2 cellular contexts compared by ENCODE assay signal in the genomic region with DNA sequence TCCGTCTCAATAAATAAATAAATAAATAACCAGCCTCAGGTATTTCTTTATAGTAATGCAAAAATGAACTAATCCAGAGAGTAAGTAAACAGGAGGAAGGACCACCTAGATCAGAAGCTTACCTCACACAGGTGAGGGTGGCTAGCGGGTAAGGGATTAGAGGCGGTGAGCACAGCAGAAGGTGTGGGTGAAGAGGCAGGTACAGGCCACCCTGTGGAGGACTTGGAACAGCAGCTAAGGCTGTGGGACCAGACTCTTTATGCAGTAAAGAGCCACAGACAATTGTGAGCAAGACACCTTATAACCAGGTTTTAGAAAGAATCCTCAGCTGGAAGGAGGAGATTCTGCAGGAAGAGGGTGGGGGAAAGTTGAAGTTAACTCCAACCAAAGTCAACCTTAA.
TF ChIP-seq lines count a peak whose summit lies in the region.

No MANE protein-coding gene starts in this region.

TF ChIP-seq in A549, 52 proteins besides CTCF, POLR2A, EP300 and RAD21:
- TF ChIP-seq NPAS2 (CRISPR knock-in tag; IDR thresholded peaks at IDR 0.05; ENCODE audit: borderline replicate concordance) (no peak), MYC (IDR thresholded peaks at IDR 0.05; ENCODE audit: borderline replicate concordance, low read length) (no peak), SREBF2 (IDR thresholded peaks at IDR 0.05) (no peak), ZNF302 (CRISPR knock-in tag; IDR thresholded peaks at IDR 0.05) (no peak), RARB (CRISPR knock-in tag; IDR thresholded peaks at IDR 0.05) (no peak), MAZ (IDR thresholded peaks at IDR 0.05; ENCODE audit: borderline replicate concordance, low read depth, low read length) (no peak), CBX2 (IDR thresholded peaks at IDR 0.05; ENCODE audit: borderline replicate concordance, low read depth) (no peak), TP53 (CRISPR knock-in tag; IDR thresholded peaks at IDR 0.05) (no peak), NR3C1 (IDR thresholded peaks at IDR 0.05) (no peak), HOXB5 (CRISPR knock-in tag; IDR thresholded peaks at IDR 0.05) (no peak), HDAC2 (IDR thresholded peaks at IDR 0.05) (no peak), FOXS1 (CRISPR knock-in tag; IDR thresholded peaks at IDR 0.05) (no peak)
- TF ChIP-seq, protein P1, sequence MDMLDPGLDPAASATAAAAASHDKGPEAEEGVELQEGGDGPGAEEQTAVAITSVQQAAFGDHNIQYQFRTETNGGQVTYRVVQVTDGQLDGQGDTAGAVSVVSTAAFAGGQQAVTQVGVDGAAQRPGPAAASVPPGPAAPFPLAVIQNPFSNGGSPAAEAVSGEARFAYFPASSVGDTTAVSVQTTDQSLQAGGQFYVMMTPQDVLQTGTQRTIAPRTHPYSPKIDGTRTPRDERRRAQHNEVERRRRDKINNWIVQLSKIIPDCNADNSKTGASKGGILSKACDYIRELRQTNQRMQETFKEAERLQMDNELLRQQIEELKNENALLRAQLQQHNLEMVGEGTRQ (IDR thresholded peaks at IDR 0.05) = no peak
- TF ChIP-seq, protein P2, sequence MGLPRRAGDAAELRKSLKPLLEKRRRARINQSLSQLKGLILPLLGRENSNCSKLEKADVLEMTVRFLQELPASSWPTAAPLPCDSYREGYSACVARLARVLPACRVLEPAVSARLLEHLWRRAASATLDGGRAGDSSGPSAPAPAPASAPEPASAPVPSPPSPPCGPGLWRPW (IDR thresholded peaks at IDR 0.05) = no peak
- TF ChIP-seq, protein P3, sequence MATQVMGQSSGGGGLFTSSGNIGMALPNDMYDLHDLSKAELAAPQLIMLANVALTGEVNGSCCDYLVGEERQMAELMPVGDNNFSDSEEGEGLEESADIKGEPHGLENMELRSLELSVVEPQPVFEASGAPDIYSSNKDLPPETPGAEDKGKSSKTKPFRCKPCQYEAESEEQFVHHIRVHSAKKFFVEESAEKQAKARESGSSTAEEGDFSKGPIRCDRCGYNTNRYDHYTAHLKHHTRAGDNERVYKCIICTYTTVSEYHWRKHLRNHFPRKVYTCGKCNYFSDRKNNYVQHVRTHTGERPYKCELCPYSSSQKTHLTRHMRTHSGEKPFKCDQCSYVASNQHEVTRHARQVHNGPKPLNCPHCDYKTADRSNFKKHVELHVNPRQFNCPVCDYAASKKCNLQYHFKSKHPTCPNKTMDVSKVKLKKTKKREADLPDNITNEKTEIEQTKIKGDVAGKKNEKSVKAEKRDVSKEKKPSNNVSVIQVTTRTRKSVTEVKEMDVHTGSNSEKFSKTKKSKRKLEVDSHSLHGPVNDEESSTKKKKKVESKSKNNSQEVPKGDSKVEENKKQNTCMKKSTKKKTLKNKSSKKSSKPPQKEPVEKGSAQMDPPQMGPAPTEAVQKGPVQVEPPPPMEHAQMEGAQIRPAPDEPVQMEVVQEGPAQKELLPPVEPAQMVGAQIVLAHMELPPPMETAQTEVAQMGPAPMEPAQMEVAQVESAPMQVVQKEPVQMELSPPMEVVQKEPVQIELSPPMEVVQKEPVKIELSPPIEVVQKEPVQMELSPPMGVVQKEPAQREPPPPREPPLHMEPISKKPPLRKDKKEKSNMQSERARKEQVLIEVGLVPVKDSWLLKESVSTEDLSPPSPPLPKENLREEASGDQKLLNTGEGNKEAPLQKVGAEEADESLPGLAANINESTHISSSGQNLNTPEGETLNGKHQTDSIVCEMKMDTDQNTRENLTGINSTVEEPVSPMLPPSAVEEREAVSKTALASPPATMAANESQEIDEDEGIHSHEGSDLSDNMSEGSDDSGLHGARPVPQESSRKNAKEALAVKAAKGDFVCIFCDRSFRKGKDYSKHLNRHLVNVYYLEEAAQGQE (IDR thresholded peaks at IDR 0.05) = no peak
- TF ChIP-seq, protein P4, sequence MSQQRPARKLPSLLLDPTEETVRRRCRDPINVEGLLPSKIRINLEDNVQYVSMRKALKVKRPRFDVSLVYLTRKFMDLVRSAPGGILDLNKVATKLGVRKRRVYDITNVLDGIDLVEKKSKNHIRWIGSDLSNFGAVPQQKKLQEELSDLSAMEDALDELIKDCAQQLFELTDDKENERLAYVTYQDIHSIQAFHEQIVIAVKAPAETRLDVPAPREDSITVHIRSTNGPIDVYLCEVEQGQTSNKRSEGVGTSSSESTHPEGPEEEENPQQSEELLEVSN (IDR thresholded peaks at IDR 0.05; ENCODE audit: borderline replicate concordance, low read depth) = no peak
- TF ChIP-seq, protein P5, sequence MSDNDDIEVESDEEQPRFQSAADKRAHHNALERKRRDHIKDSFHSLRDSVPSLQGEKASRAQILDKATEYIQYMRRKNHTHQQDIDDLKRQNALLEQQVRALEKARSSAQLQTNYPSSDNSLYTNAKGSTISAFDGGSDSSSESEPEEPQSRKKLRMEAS (IDR thresholded peaks at IDR 0.05) = no peak
- TF ChIP-seq, protein P6, sequence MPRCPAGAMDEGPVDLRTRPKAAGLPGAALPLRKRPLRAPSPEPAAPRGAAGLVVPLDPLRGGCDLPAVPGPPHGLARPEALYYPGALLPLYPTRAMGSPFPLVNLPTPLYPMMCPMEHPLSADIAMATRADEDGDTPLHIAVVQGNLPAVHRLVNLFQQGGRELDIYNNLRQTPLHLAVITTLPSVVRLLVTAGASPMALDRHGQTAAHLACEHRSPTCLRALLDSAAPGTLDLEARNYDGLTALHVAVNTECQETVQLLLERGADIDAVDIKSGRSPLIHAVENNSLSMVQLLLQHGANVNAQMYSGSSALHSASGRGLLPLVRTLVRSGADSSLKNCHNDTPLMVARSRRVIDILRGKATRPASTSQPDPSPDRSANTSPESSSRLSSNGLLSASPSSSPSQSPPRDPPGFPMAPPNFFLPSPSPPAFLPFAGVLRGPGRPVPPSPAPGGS (IDR thresholded peaks at IDR 0.05) = no peak

TF ChIP-seq in GM12878, 131 proteins besides CTCF, POLR2A, EP300 and RAD21:
- TF ChIP-seq ETV6 (conservative IDR thresholded peaks at IDR 0.05 in 1 of 2, IDR thresholded peaks at IDR 0.05 in 1 of 2; ENCODE audit: borderline replicate concordance in 1 of 2, low read depth in 1 of 2) (no peak), CHD4 (IDR thresholded peaks at IDR 0.05) (no peak)
- TF ChIP-seq, protein P7, sequence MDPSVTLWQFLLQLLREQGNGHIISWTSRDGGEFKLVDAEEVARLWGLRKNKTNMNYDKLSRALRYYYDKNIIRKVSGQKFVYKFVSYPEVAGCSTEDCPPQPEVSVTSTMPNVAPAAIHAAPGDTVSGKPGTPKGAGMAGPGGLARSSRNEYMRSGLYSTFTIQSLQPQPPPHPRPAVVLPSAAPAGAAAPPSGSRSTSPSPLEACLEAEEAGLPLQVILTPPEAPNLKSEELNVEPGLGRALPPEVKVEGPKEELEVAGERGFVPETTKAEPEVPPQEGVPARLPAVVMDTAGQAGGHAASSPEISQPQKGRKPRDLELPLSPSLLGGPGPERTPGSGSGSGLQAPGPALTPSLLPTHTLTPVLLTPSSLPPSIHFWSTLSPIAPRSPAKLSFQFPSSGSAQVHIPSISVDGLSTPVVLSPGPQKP (IDR thresholded peaks at IDR 0.05; ENCODE audit: low read depth, low read length) = no peak
- TF ChIP-seq, protein P8, sequence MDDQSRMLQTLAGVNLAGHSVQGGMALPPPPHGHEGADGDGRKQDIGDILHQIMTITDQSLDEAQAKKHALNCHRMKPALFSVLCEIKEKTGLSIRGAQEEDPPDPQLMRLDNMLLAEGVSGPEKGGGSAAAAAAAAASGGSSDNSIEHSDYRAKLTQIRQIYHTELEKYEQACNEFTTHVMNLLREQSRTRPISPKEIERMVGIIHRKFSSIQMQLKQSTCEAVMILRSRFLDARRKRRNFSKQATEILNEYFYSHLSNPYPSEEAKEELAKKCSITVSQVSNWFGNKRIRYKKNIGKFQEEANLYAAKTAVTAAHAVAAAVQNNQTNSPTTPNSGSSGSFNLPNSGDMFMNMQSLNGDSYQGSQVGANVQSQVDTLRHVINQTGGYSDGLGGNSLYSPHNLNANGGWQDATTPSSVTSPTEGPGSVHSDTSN (IDR thresholded peaks at IDR 0.05; ENCODE audit: insufficient replicate concordance, low read depth, low read length) = no peak
TF ChIP-seq in GM12878: peak in this region for 0.
